ENCODE assay signal across 9 cellular contexts in the genomic region with DNA sequence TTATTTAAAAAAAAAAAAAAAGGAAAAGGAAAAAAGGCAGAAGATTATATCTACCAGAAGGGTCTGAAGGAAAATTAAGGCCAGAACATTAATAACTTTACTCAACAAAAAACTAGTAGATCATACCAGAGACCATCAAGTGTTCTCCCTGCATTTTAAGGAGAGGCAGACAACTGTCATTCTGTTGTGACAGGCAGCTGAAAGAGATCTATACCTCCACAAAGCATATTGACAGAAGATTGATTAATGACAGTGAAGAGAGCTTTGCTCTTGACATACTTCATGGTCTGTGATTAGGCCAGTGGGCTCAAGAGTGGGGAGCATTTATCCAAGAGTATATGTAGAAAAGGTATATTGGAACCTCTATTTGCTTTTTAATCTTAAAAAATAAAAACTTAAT.
"Had no signal": no experiment of that assay in that cellular context is flagged by ENCODE, and none has a peak within 500 bp of the region (broad histone marks: within the 10 kb centered on the region; RNA-seq: fewer than 3 reads in every experiment).

No MANE protein-coding gene starts in this region.

- H3K9ac ChIP-seq: GM23248 had no signal

- H3K4me1 Mint-ChIP-seq: H9 had no signal

- H3K27ac ChIP-seq: GM23248 had no signal

- DNase-seq: GM23248, GOT3, H7, H9, HCEC 1CT, HFFc6 had no signal

- ATAC-seq: GM23338, HCT116 had no signal

- H2AFZ ChIP-seq: GM23248, GM23338 had no signal

- H3K4me3 ChIP-seq: GM23248, GM23338, HAP-1 had no signal

- H3K4me1 ChIP-seq: HAP-1 had no signal

- H3K9me3 ChIP-seq: HAP-1 had no signal

- H3K27ac Mint-ChIP-seq: GM23338, H9, HFFc6 had no signal

- H3K4me2 ChIP-seq: GM23338 had no signal

- H3K36me3 ChIP-seq: HAP-1 had no signal

- H3K4me3 Mint-ChIP-seq: GM23338, H9, HFFc6 had no signal
